ENCODE assay signal across 9 cellular contexts in genomic region chr2:213021971-213022899, GRCh38.
DNase-seq lines count a peak whose midpoint lies in the region; ATAC-seq and TF ChIP-seq lines count a peak whose summit lies in the region.
"Had no signal": no experiment of that assay in that cellular context is flagged by ENCODE, and none has a peak within 500 bp of the region (broad histone marks: within the 10 kb centered on the region; RNA-seq: fewer than 3 reads in every experiment).

No MANE protein-coding gene starts in this region.

- H3K27me3 Mint-ChIP-seq in activated naive CD4-positive, alpha-beta T cell treated with anti-CD3 and anti-CD28 coated beads, Interleukin-2, amount 10 ng/mL, durations not matched to agents 7 days and 5 days = no peaks in the 10 kb centered on the region
- no peaks in the 10 kb centered on the region for H3K27me3 Mint-ChIP-seq in stimulated activated naive B cell treated with anti-CD40 and anti-IgM and Interleukin-4, amounts not matched to agents 10 μg/mL and 1 μg/mL and 100 μg/mL, for 72 hours

- no peaks in the 10 kb centered on the region for H3K36me3 ChIP-seq in uterus

- H3K9me3 Mint-ChIP-seq in activated naive CD4-positive, alpha-beta T cell treated with anti-CD3 and anti-CD28 coated beads, Interleukin-2, amount 10 ng/mL, durations not matched to agents 7 days and 5 days = no peaks in the 10 kb centered on the region
- H3K9me3 Mint-ChIP-seq in stimulated activated naive B cell treated with anti-CD40 and anti-IgM and Interleukin-4, amounts not matched to agents 10 μg/mL and 1 μg/mL and 100 μg/mL, for 72 hours = no peaks in the 10 kb centered on the region

- no peak overlapping the region for H3K27ac Mint-ChIP-seq in activated naive CD4-positive, alpha-beta T cell treated with anti-CD3 and anti-CD28 coated beads, Interleukin-2, amount 10 ng/mL, durations not matched to agents 7 days and 5 days
- peak overlapping the region; percentile 11 for H3K27ac Mint-ChIP-seq in stimulated activated naive B cell treated with anti-CD40 and anti-IgM and Interleukin-4, amounts not matched to agents 10 μg/mL and 1 μg/mL and 100 μg/mL, for 72 hours

- H3K27me3 ChIP-seq in uterus = no peaks in the 10 kb centered on the region

- ATAC-seq in HG02884 (IDR thresholded peaks at IDR 0.05; ENCODE audit: unreplicated experiment) = peak; percentile 85
- peak; percentile 81 to 87 for ATAC-seq in stimulated activated naive B cell treated with anti-CD40 and anti-IgM and Interleukin-4, amounts not matched to agents 10 μg/mL and 1 μg/mL and 100 μg/mL, for 72 hours (replicated peaks)

- H3K27ac ChIP-seq in uterus = no peak overlapping the region
- H3K27ac ChIP-seq: C4-2B had no signal

- no peak for TF ChIP-seq POLR2A in uterus (IDR thresholded peaks at IDR 0.05)

- no peaks in the 10 kb centered on the region for H3K9me3 ChIP-seq in uterus

- no peak for TF ChIP-seq CTCF in uterus (IDR thresholded peaks at IDR 0.05)

- no peaks in the 10 kb centered on the region for H3K36me3 Mint-ChIP-seq in activated naive CD4-positive, alpha-beta T cell treated with anti-CD3 and anti-CD28 coated beads, Interleukin-2, amount 10 ng/mL, durations not matched to agents 7 days and 5 days
- peaks cover 11 to 16% of the 10 kb centered on the region in 2 donors for H3K36me3 Mint-ChIP-seq in stimulated activated naive B cell treated with anti-CD40 and anti-IgM and Interleukin-4, amounts not matched to agents 10 μg/mL and 1 μg/mL and 100 μg/mL, for 72 hours

- intact Hi-C loops in uterus (cut with DNase I; ENCODE audit: low total_unique reads) = no loop called here

- no peak overlapping the region for H3K4me3 Mint-ChIP-seq in activated naive CD4-positive, alpha-beta T cell treated with anti-CD3 and anti-CD28 coated beads, Interleukin-2, amount 10 ng/mL, durations not matched to agents 7 days and 5 days
- no peak overlapping the region for H3K4me3 Mint-ChIP-seq in stimulated activated naive B cell treated with anti-CD40 and anti-IgM and Interleukin-4, amounts not matched to agents 10 μg/mL and 1 μg/mL and 100 μg/mL, for 72 hours

- no peaks in the 10 kb centered on the region for H3K4me1 ChIP-seq in uterus

- no peak overlapping the region for H3K4me3 ChIP-seq in uterus

- CTCF ChIA-PET in activated naive CD4-positive, alpha-beta T cell treated with anti-CD3 and anti-CD28 coated beads, Interleukin-2, amount 10 ng/mL, durations not matched to agents 7 days and 5 days (lab: Charles Lee) = no interaction called here

- DNase-seq in activated naive CD4-positive, alpha-beta T cell treated with Interleukin-2 at 50 U/mL for 16 hours = peak; percentile 9
- no peak for DNase-seq in activated naive CD4-positive, alpha-beta T cell treated with anti-CD3 and anti-CD28 coated beads, Interleukin-2, amount 10 ng/mL, durations not matched to agents 7 days and 5 days
- DNase-seq in activated T-cell treated with anti-CD3 and anti-CD28 coated beads, Interleukin-2, amount 50 U/mL, for 48 hours = peak; percentile 31 to 42
- no peak for DNase-seq in stimulated activated naive B cell treated with anti-CD40 and anti-IgM and Interleukin-4, amounts not matched to agents 10 μg/mL and 1 μg/mL and 100 μg/mL, for 72 hours
- DNase-seq in uterus = no peak
- DNase-seq in NCI-H82 treated with DMSO at 0.1 percent for 48 hours (lab: John Stamatoyannopoulos, UW; ENCODE audit: unreplicated experiment) = no peak
- DNase-seq in iPS-NIHi11 (ENCODE audit: low spot score) = no peak

- H3K4me1 Mint-ChIP-seq in activated naive CD4-positive, alpha-beta T cell treated with anti-CD3 and anti-CD28 coated beads, Interleukin-2, amount 10 ng/mL, durations not matched to agents 7 days and 5 days = no peaks in the 10 kb centered on the region
- peaks cover 10 to 24% of the 10 kb centered on the region in 2 donors for H3K4me1 Mint-ChIP-seq in stimulated activated naive B cell treated with anti-CD40 and anti-IgM and Interleukin-4, amounts not matched to agents 10 μg/mL and 1 μg/mL and 100 μg/mL, for 72 hours

Comparison
In these comparisons a context has a peak if more than half of its experiments do, and no peak if none do; other contexts are left out.
1. DNase-seq: peak in activated naive CD4-positive, alpha-beta T cell treated with Interleukin-2 at 50 U/mL for 16 hours (single experiment) and activated T-cell treated with anti-CD3 and anti-CD28 coated beads, Interleukin-2, amount 50 U/mL, for 48 hours (2 of 2); none in activated naive CD4-positive, alpha-beta T cell treated with anti-CD3 and anti-CD28 coated beads, Interleukin-2, amount 10 ng/mL, durations not matched to agents 7 days and 5 days (single experiment), stimulated activated naive B cell treated with anti-CD40 and anti-IgM and Interleukin-4, amounts not matched to agents 10 μg/mL and 1 μg/mL and 100 μg/mL, for 72 hours (single experiment), uterus (0 of 2), NCI-H82 treated with DMSO at 0.1 percent for 48 hours (single experiment) and iPS-NIHi11 (single experiment).